In genomic region chr20:48613926-48614325, GRCh38 we compare ENCODE assay signal across 18 cellular contexts.
DNase-seq lines count a peak whose midpoint lies in the region; ATAC-seq, FAIRE-seq and TF ChIP-seq lines count a peak whose summit lies in the region.
"Had no signal": no experiment of that assay in that cellular context is flagged by ENCODE, and none has a peak within 500 bp of the region (broad histone marks: within the 10 kb centered on the region; RNA-seq: fewer than 3 reads in every experiment).

No MANE protein-coding gene starts in this region.

- 63 to 65% methylated on average over 4 of the region's 4 CpGs for WGBS in aorta, 2 donors

- ATAC-seq in RWPE2 (ENCODE audit: low read depth) (no peak), sciatic nerve (no peak), aorta (ENCODE audit: low FRiP score) (no peak), HG03432 (IDR thresholded peaks at IDR 0.05; ENCODE audit: unreplicated experiment) (no peak)
- ATAC-seq: A549 had no signal

- no peaks in the 10 kb centered on the region for H3K27me3 ChIP-seq in RWPE2 (ENCODE audit: insufficient read depth, poor library complexity, severe bottlenecking)
- H3K27me3 ChIP-seq in aorta (ENCODE audit: control insufficient read depth in 1 of 2, insufficient read depth in 2 of 2, low read length in 1 of 2) = no peaks in the 10 kb centered on the region

- peak; percentile 23 for FAIRE-seq in HTR-8/SVneo (lab: Jason Lieb, UNC)
- FAIRE-seq in GM19239 (lab: Jason Lieb, UNC) = no peak
- FAIRE-seq: A549, D721Med, G401.6, GM12891 had no signal

- TF ChIP-seq CTCF in RWPE2 (IDR thresholded peaks at IDR 0.05; ENCODE audit: poor library complexity, severe bottlenecking) = no peak

- H3K4me1 ChIP-seq in RWPE2 (ENCODE audit: insufficient read depth, poor library complexity, severe bottlenecking) (peaks cover 9% of the 10 kb centered on the region), aorta (ENCODE audit: control insufficient read depth in 1 of 2, insufficient read depth in 2 of 2, low read length in 2 of 2) (no peaks in the 10 kb centered on the region)
- H3K4me1 ChIP-seq: A549, BE2C had no signal

- H3K9me3 ChIP-seq in RWPE2 (ENCODE audit: severe bottlenecking) (no peaks in the 10 kb centered on the region), aorta (ENCODE audit: control insufficient read depth, low read length) (no peaks in the 10 kb centered on the region)
- H3K9me3 ChIP-seq: A549, BE2C had no signal

- no peak for DNase-seq in HTR-8/SVneo (ENCODE audit: insufficient read length, low spot score)
- DNase-seq in RWPE2 (ENCODE audit: low spot score) = peak; percentile 63
- peak; percentile 38 for DNase-seq in sciatic nerve (ENCODE audit: low spot score)
- peak; percentile 14 to 21 for DNase-seq in aorta
- DNase-seq in GM19239 (ENCODE audit: insufficient read length, low spot score) = no peak
- DNase-seq: BE2C; CD4-positive, alpha-beta memory T cell; DMS153; DMS79 treated with DMSO at 0.1 percent for 48 hours; EL; HCEC 1CT; HFFc6 had no signal

- no peak overlapping the region for H3K27ac ChIP-seq in RWPE2 (ENCODE audit: poor library complexity, severe bottlenecking)
- no peak overlapping the region for H3K27ac ChIP-seq in aorta (ENCODE audit: low read depth in 1 of 2, low read length in 2 of 2)
- H3K27ac ChIP-seq: A549, C4-2B had no signal

- H3K36me3 ChIP-seq in RWPE2 (ENCODE audit: low read depth) = no peaks in the 10 kb centered on the region
- no peaks in the 10 kb centered on the region for H3K36me3 ChIP-seq in aorta (ENCODE audit: control insufficient read depth in 1 of 2, insufficient read depth in 2 of 2, low read length in 1 of 2)
- H3K36me3 ChIP-seq: BE2C had no signal

- H3K4me3 ChIP-seq in RWPE2 (ENCODE audit: severe bottlenecking) = no peak overlapping the region
- no peak overlapping the region for H3K4me3 ChIP-seq in aorta (ENCODE audit: low read length in 2 of 2)
- H3K4me3 ChIP-seq: A549 had no signal

- intact Hi-C loops in sciatic nerve (cut with DNase I) (loop anchor here (5.0 kb wide), 1 partner anchor 1132 kb away; no protein-coding TSS in a partner anchor), aorta (cut with DNase I) (no loop called here)

Comparison
In these comparisons a context has a peak if more than half of its experiments do, and no peak if none do; other contexts are left out.
1. DNase-seq: peak in RWPE2 (single experiment), sciatic nerve (single experiment) and aorta (2 of 2); none in HTR-8/SVneo (single experiment) and GM19239 (single experiment).